Comparison of ENCODE assay signal across 11 cellular contexts in genomic region chr2:164314148-164314547, GRCh38.
DNase-seq lines count a peak whose midpoint lies in the region; ATAC-seq and TF ChIP-seq lines count a peak whose summit lies in the region.
"Had no signal": no experiment of that assay in that cellular context is flagged by ENCODE, and none has a peak within 500 bp of the region (broad histone marks: within the 10 kb centered on the region; RNA-seq: fewer than 3 reads in every experiment).

No MANE protein-coding gene starts in this region.

- H3K27ac ChIP-seq in prostate gland: no peak overlapping the region
- H3K27ac ChIP-seq: Peyer's patch, VCaP had no signal

- no peak for TF ChIP-seq CTCF in prostate gland (IDR thresholded peaks at IDR 0.05)
- TF ChIP-seq CTCF in omental fat pad (IDR thresholded peaks at IDR 0.05): no peak

- no peaks in the 10 kb centered on the region for H3K9me3 ChIP-seq in prostate gland
- H3K9me3 ChIP-seq: Peyer's patch had no signal

- DNase-seq in GM04504 (ENCODE audit: low read depth): peak; percentile 3
- DNase-seq in NCI-H510A (lab: John Stamatoyannopoulos, UW): peak; percentile 10
- DNase-seq in fibroblast of peridontal ligament (ENCODE audit: extremely low read depth): peak; percentile 39
- peak; percentile 4 for DNase-seq in prostate gland (ENCODE audit: low spot score)
- no peak for DNase-seq in NCI-H2029 (lab: John Stamatoyannopoulos, UW)
- no peak for DNase-seq in omental fat pad (ENCODE audit: low spot score)
- no peak for DNase-seq in C1 segment of cervical spinal cord (lab: John Stamatoyannopoulos, UW)
- DNase-seq: NCI-H1048, Peyer's patch had no signal

- no peaks in the 10 kb centered on the region for H3K36me3 ChIP-seq in prostate gland
- H3K36me3 ChIP-seq: Peyer's patch had no signal

- no peak overlapping the region for H3K4me3 ChIP-seq in prostate gland
- H3K4me3 ChIP-seq: Peyer's patch had no signal

- TF ChIP-seq POLR2A in prostate gland (IDR thresholded peaks at IDR 0.05): no peak

- H3K27me3 ChIP-seq in prostate gland (replicated peaks; ENCODE audit: insufficient read depth): no peaks in the 10 kb centered on the region
- H3K27me3 ChIP-seq: Peyer's patch had no signal

- 36% methylated on average over 4 of the region's 4 CpGs for WGBS in prostate gland

- no peak for ATAC-seq in omental fat pad (ENCODE audit: low FRiP score)
- no peak for ATAC-seq in HG02885 (IDR thresholded peaks at IDR 0.05; ENCODE audit: poor library complexity, unreplicated experiment)

- intact Hi-C loops in prostate gland (cut with DNase I): no loop called here

- H3K4me1 ChIP-seq in prostate gland (replicated peaks): no peaks in the 10 kb centered on the region
- H3K4me1 ChIP-seq: Peyer's patch had no signal

Comparison
In these comparisons a context has a peak if more than half of its experiments do, and no peak if none do; other contexts are left out.
1. DNase-seq: peak in GM04504 (single experiment), NCI-H510A (single experiment), fibroblast of peridontal ligament (single experiment) and prostate gland (single experiment); none in NCI-H2029 (single experiment), omental fat pad (single experiment) and C1 segment of cervical spinal cord (0 of 14).